1 cellular context compared by ENCODE assay signal in the genomic region with DNA sequence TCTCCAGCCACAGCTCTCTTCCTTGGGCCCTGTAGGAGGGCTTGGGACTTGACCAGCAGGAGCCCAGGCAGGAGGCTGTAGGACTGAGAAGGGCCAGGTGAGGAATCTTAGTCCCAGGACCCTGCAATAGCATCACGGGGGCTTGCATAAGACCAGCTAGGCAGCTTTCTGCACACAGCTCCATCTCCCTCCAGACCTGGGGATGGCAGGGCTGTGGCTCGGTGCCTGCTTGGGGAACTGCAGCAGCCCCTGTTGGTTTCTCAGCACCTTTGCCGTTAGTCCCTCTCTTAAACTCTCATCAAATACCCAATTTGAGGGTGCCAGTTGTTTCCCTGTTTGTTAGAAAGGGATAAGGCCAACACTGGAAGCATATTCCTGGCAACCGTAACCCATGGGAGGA.
TF ChIP-seq lines count a peak whose summit lies in the region.

No MANE protein-coding gene starts in this region.

TF ChIP-seq in GM23338, 12 proteins besides CTCF, POLR2A, EP300 and RAD21 (continued from another document):
- TF ChIP-seq ZNF462 (CRISPR knock-in tag; IDR thresholded peaks at IDR 0.05) (no peak), CREB1 (CRISPR knock-in tag; IDR thresholded peaks at IDR 0.05; ENCODE audit: low read depth) (no peak), STAT1 (IDR thresholded peaks at IDR 0.05; ENCODE audit: unreplicated experiment) (no peak), EZH2phosphoT487 (IDR thresholded peaks at IDR 0.05; ENCODE audit: unreplicated experiment) (no peak), ZNF114 (CRISPR knock-in tag; IDR thresholded peaks at IDR 0.05) (no peak)
- TF ChIP-seq, protein P1, sequence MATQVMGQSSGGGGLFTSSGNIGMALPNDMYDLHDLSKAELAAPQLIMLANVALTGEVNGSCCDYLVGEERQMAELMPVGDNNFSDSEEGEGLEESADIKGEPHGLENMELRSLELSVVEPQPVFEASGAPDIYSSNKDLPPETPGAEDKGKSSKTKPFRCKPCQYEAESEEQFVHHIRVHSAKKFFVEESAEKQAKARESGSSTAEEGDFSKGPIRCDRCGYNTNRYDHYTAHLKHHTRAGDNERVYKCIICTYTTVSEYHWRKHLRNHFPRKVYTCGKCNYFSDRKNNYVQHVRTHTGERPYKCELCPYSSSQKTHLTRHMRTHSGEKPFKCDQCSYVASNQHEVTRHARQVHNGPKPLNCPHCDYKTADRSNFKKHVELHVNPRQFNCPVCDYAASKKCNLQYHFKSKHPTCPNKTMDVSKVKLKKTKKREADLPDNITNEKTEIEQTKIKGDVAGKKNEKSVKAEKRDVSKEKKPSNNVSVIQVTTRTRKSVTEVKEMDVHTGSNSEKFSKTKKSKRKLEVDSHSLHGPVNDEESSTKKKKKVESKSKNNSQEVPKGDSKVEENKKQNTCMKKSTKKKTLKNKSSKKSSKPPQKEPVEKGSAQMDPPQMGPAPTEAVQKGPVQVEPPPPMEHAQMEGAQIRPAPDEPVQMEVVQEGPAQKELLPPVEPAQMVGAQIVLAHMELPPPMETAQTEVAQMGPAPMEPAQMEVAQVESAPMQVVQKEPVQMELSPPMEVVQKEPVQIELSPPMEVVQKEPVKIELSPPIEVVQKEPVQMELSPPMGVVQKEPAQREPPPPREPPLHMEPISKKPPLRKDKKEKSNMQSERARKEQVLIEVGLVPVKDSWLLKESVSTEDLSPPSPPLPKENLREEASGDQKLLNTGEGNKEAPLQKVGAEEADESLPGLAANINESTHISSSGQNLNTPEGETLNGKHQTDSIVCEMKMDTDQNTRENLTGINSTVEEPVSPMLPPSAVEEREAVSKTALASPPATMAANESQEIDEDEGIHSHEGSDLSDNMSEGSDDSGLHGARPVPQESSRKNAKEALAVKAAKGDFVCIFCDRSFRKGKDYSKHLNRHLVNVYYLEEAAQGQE (IDR thresholded peaks at IDR 0.05; ENCODE audit: unreplicated experiment) = no peak
